In the genomic region with DNA sequence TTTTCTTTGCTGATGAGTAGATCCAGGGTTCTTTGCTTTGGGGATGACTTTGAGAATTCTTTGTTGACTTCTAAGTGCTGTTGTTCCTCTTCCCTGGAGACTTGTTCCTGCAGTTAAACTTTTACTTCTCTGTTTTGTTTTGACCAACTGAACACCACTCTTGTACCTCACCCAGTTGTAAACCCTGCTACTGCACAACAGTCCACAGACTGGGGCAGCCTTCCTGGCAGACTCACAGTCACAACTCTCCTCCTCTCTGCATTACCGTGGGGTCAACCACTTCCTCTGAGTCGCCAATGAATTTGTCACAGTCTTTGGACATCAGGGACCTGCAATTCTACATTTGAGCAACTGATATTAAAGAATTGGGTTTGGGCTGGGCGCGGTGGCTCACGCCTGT, we compare ENCODE assay signal across 20 cellular contexts. TPM values are rescaled to one million over a fixed set of nuclear protein-coding genes. Genes with fewer than 3 reads are reported as not detected.
DNase-seq lines count a peak whose midpoint lies in the region; ATAC-seq, FAIRE-seq and TF ChIP-seq lines count a peak whose summit lies in the region.
"Had no signal": no experiment of that assay in that cellular context is flagged by ENCODE, and none has a peak within 500 bp of the region (broad histone marks: within the 10 kb centered on the region; RNA-seq: fewer than 3 reads in every experiment).

No MANE protein-coding gene starts in this region.

- H3K27me3 Mint-ChIP-seq in MCF 10A (ENCODE audit: insufficient read depth, unreplicated experiment) (no peaks in the 10 kb centered on the region), type B pancreatic cell (peaks cover 43% of the 10 kb centered on the region)

- H3K9ac ChIP-seq in mammary epithelial cell (ENCODE audit: insufficient read depth, low read length) (no peak overlapping the region), OCI-LY3 (ENCODE audit: low read length) (no peak overlapping the region), kidney (ENCODE audit: low read length in 2 of 2) (no peak overlapping the region)

- H3K9me3 ChIP-seq in mammary epithelial cell (replicated peaks; ENCODE audit: insufficient read depth, low read length) (no peaks in the 10 kb centered on the region), OCI-LY3 (ENCODE audit: insufficient read depth, low read length) (no peaks in the 10 kb centered on the region), kidney (ENCODE audit: control insufficient read depth in 1 of 2, low read length in 2 of 2) (no peaks in the 10 kb centered on the region), upper lobe of left lung (no peaks in the 10 kb centered on the region)
- H3K9me3 ChIP-seq: gastrocnemius medialis, MG63 had no signal

- H3K27ac Mint-ChIP-seq in MCF 10A (ENCODE audit: low read depth, unreplicated experiment) (no peak overlapping the region), type B pancreatic cell (no peak overlapping the region)
- H3K27ac Mint-ChIP-seq: activated naive CD8-positive, alpha-beta T cell treated with anti-CD3 and anti-CD28 coated beads, Interleukin-2, amount 10 ng/mL, durations not matched to agents 7 days and 5 days; endodermal cell; natural killer cell; T-helper 1 cell treated with Interleukin-12 subunit alpha and Interleukin-12 subunit beta and Interleukin-4 antibody, amounts not matched to agents 30 μg/mL and 1 μg/mL, for 36 hours had no signal

- CTCF ChIA-PET in mammary epithelial cell (lab: Charles Lee; ENCODE audit: low non-redundant PET), result no interaction called here
- CTCF ChIA-PET in MCF 10A (lab: Yijun Ruan, JAX), result no interaction called here

- in situ Hi-C loops in mammary epithelial cell (cut with MboI; ENCODE audit: low sequenced_read_pairs in 2 of 2), result loop anchor here in 1 of 2 donors (25.0 kb wide), 2 partner anchors 307 to 543 kb away; no protein-coding TSS in a partner anchor

- H3K4me1 ChIP-seq in mammary epithelial cell (ENCODE audit: insufficient read depth, low read length) (peaks cover 8% of the 10 kb centered on the region), OCI-LY3 (ENCODE audit: low read length) (peaks cover 12% of the 10 kb centered on the region), kidney (ENCODE audit: control insufficient read depth in 1 of 2, insufficient read depth in 1 of 2, low read depth in 1 of 2, low read length in 2 of 2) (peaks cover 0 to 2% of the 10 kb centered on the region in 2 donors), upper lobe of left lung (peaks cover 0 to 17% (median 5%) of the 10 kb centered on the region in 4 donors)

- no peak for FAIRE-seq in kidney (lab: Jason Lieb, UNC)
- FAIRE-seq: keratinocyte had no signal

- no peaks in the 10 kb centered on the region for H3K9me3 Mint-ChIP-seq in MCF 10A (ENCODE audit: unreplicated experiment)
- no peaks in the 10 kb centered on the region for H3K9me3 Mint-ChIP-seq in type B pancreatic cell
- H3K9me3 Mint-ChIP-seq: activated naive CD8-positive, alpha-beta T cell treated with anti-CD3 and anti-CD28 coated beads, Interleukin-2, amount 10 ng/mL, durations not matched to agents 7 days and 5 days; endodermal cell; T-helper 1 cell treated with Interleukin-12 subunit alpha and Interleukin-12 subunit beta and Interleukin-4 antibody, amounts not matched to agents 30 μg/mL and 1 μg/mL, for 36 hours had no signal

- intact Hi-C loops in mammary epithelial cell (cut with micrococcal nuclease), result loop anchor here (10.0 kb wide), 1 partner anchor 461 kb away; no protein-coding TSS in a partner anchor
- intact Hi-C loops in MCF 10A (cut with micrococcal nuclease), result no loop called here
- intact Hi-C loops in kidney (cut with DNase I), result no loop called here

- peaks cover 4% of the 10 kb centered on the region for H3K79me2 ChIP-seq in mammary epithelial cell (ENCODE audit: insufficient read depth, low read length)
- H3K79me2 ChIP-seq in OCI-LY3 (ENCODE audit: low read length), result no peaks in the 10 kb centered on the region

- H3K27ac ChIP-seq in mammary epithelial cell (ENCODE audit: insufficient read depth, low read depth, low read length), result no peak overlapping the region
- peak overlapping the region; percentile 3; the same call in 1 of the 2 replicates for H3K27ac ChIP-seq in OCI-LY3 (ENCODE audit: low read length)
- peak overlapping the region in 1 of 2 donors; percentile 21 for H3K27ac ChIP-seq in kidney (ENCODE audit: low read depth in 2 of 2, low read length in 2 of 2)
- H3K27ac ChIP-seq in upper lobe of left lung, result peak overlapping the region; percentile 6 to 69 (median 44)
- H3K27ac ChIP-seq: gastrocnemius medialis had no signal

- no peak overlapping the region for H3K4me2 ChIP-seq in mammary epithelial cell (ENCODE audit: insufficient read depth, low read depth, low read length)
- peak overlapping the region; percentile 51 for H3K4me2 ChIP-seq in OCI-LY3 (ENCODE audit: low read length)

- H3K27me3 ChIP-seq in mammary epithelial cell (ENCODE audit: insufficient read depth, low read length) (no peaks in the 10 kb centered on the region), OCI-LY3 (ENCODE audit: low read depth, low read length) (no peaks in the 10 kb centered on the region), upper lobe of left lung (no peaks in the 10 kb centered on the region)
- H3K27me3 ChIP-seq: MG63 had no signal

- DNase-seq in mammary epithelial cell (peak; percentile 28), MCF 10A (ENCODE audit: unreplicated experiment) (no peak), kidney (peak; percentile 29), upper lobe of left lung (peak in 1 of 2 donors; percentile 65), type B pancreatic cell (ENCODE audit: extremely low spot score, unreplicated experiment) (no peak), HPDE6-E6E7 (ENCODE audit: extremely low spot score) (no peak), NCI-H446 (lab: John Stamatoyannopoulos, UW) (no peak)
- DNase-seq: 8988T; activated CD4-positive, alpha-beta T cell treated with anti-CD3 and anti-CD28 coated beads for 1 hour; activated naive CD8-positive, alpha-beta T cell treated with anti-CD3 and anti-CD28 coated beads, Interleukin-2, amount 10 ng/mL, durations not matched to agents 7 days and 5 days; activated T-cell treated with anti-CD3 and anti-CD28 coated beads, Interleukin-2, amount 50 U/mL, for 1 hour; Calu3; endodermal cell; gastrocnemius medialis; MG63; natural killer cell; NCI-H2171 treated with DMSO at 0.1 percent for 48 hours had no signal

- ATAC-seq in upper lobe of left lung (ENCODE audit: low FRiP score in 2 of 2), result peak; percentile 70 to 72
- ATAC-seq: gastrocnemius medialis had no signal

- dilution Hi-C loops in mammary epithelial cell (cut with HindIII; ENCODE audit: low sequenced_read_pairs), result no loop called here

- 59% methylated on average over 5 of the region's 5 CpGs for WGBS in mammary epithelial cell (ENCODE audit: low coverage, missing lambda C conversion rate)
- WGBS in upper lobe of left lung, 2 donors, result 66 to 90% methylated on average over 5 of the region's 5 CpGs

- TF ChIP-seq CTCF in mammary epithelial cell (conservative IDR thresholded peaks at IDR 0.05 in 1 of 2, IDR thresholded peaks at IDR 0.05 in 1 of 2; ENCODE audit: extremely low read depth in 1 of 2, insufficient read depth in 1 of 2, low read depth in 1 of 2, low read length in 2 of 2), result no peak
- no peak for TF ChIP-seq CTCF in MCF 10A (IDR thresholded peaks at IDR 0.05; ENCODE audit: unreplicated experiment)
- TF ChIP-seq CTCF in OCI-LY3 (IDR thresholded peaks at IDR 0.05; ENCODE audit: low read depth, low read length), result no peak
- TF ChIP-seq CTCF in kidney (IDR thresholded peaks at IDR 0.05; ENCODE audit: borderline replicate concordance, extremely low read depth, insufficient read depth), result no peak
- TF ChIP-seq CTCF in upper lobe of left lung (IDR thresholded peaks at IDR 0.05), result no peak
- TF ChIP-seq CTCF in type B pancreatic cell (conservative IDR thresholded peaks at IDR 0.05), result no peak

- H3K36me3 Mint-ChIP-seq in MCF 10A (ENCODE audit: insufficient read depth, unreplicated experiment) (no peaks in the 10 kb centered on the region), type B pancreatic cell (no peaks in the 10 kb centered on the region)
- H3K36me3 Mint-ChIP-seq: activated naive CD8-positive, alpha-beta T cell treated with anti-CD3 and anti-CD28 coated beads, Interleukin-2, amount 10 ng/mL, durations not matched to agents 7 days and 5 days had no signal

- no peak for TF ChIP-seq EP300 in upper lobe of left lung (IDR thresholded peaks at IDR 0.05)

- no peaks in the 10 kb centered on the region for H3K36me3 ChIP-seq in mammary epithelial cell (ENCODE audit: insufficient read depth, low read length)
- H3K36me3 ChIP-seq in OCI-LY3 (replicated peaks; ENCODE audit: low read depth, low read length), result no peaks in the 10 kb centered on the region
- H3K36me3 ChIP-seq in kidney (ENCODE audit: control insufficient read depth in 1 of 2, insufficient read depth in 2 of 2, low read length in 2 of 2), result no peaks in the 10 kb centered on the region
- no peaks in the 10 kb centered on the region for H3K36me3 ChIP-seq in upper lobe of left lung
- H3K36me3 ChIP-seq: gastrocnemius medialis, MG63 had no signal

- TF ChIP-seq POLR2A in upper lobe of left lung (IDR thresholded peaks at IDR 0.05), result peak in 1 of 4 donors; percentile 47

- H3K4me3 Mint-ChIP-seq in MCF 10A (ENCODE audit: unreplicated experiment) (no peak overlapping the region), type B pancreatic cell (no peak overlapping the region)
- H3K4me3 Mint-ChIP-seq: activated naive CD8-positive, alpha-beta T cell treated with anti-CD3 and anti-CD28 coated beads, Interleukin-2, amount 10 ng/mL, durations not matched to agents 7 days and 5 days; endodermal cell; natural killer cell; T-helper 1 cell treated with Interleukin-12 subunit alpha and Interleukin-12 subunit beta and Interleukin-4 antibody, amounts not matched to agents 30 μg/mL and 1 μg/mL, for 36 hours had no signal

- peaks cover 12% of the 10 kb centered on the region for H3K4me1 Mint-ChIP-seq in MCF 10A (ENCODE audit: insufficient read depth, unreplicated experiment)
- peaks cover 12% of the 10 kb centered on the region for H3K4me1 Mint-ChIP-seq in type B pancreatic cell (ENCODE audit: unreplicated experiment)

- no peak overlapping the region for H3K4me3 ChIP-seq in mammary epithelial cell (replicated peaks in 1 of 3; ENCODE audit: insufficient read depth in 1 of 3, low read depth in 2 of 3, low read length in 3 of 3)
- no peak overlapping the region for H3K4me3 ChIP-seq in OCI-LY3 (ENCODE audit: low read length)
- H3K4me3 ChIP-seq in kidney (ENCODE audit: low read length in 2 of 2), result no peak overlapping the region
- H3K4me3 ChIP-seq in upper lobe of left lung, result no peak overlapping the region
- H3K4me3 ChIP-seq: gastrocnemius medialis, MG63 had no signal

- peak overlapping the region; percentile 30 for H2AFZ ChIP-seq in mammary epithelial cell (ENCODE audit: low read depth, low read length)
- peak overlapping the region; percentile 69 for H2AFZ ChIP-seq in OCI-LY3 (ENCODE audit: low read depth, low read length)

- POLR2A ChIA-PET in MCF 10A (lab: Yijun Ruan, JAX), result no interaction called here

- H4K20me1 ChIP-seq in mammary epithelial cell (ENCODE audit: insufficient read depth, low read length) (no peaks in the 10 kb centered on the region), OCI-LY3 (ENCODE audit: insufficient read depth, low read length) (no peaks in the 10 kb centered on the region)

- BruUV-seq in mammary epithelial cell (replicated peaks; lab: Mats Ljungman, UMichigan), result no TSS peak
- BruUV-seq in MCF 10A (replicated peaks; lab: Mats Ljungman, UMichigan), result no TSS peak

RNA-seq across cellular contexts. Expression of a gene that starts 3.8 kb away (rescaled TPM):
- total RNA-seq in mammary epithelial cell (10 to 100 TPM; 20.9 to 27.5 TPM), MCF 10A (2022) (1.6 and 1.7 TPM in 2 replicates), kidney (33.9 TPM), upper lobe of left lung (10 to 100 TPM; 21.8 to 58.6 (median 25.3) TPM), type B pancreatic cell (ENCODE audit: low replicate concordance) (21.7 and 42.1 TPM in 2 replicates)
- polyA plus RNA-seq in mammary epithelial cell (6.4 TPM), kidney (ENCODE audit: insufficient read depth, low read depth, low replicate concordance) (12.9 TPM)
- 38.8 TPM for polyA minus RNA-seq in mammary epithelial cell

Comparison
In these comparisons a context has a peak if more than half of its experiments do, and no peak if none do; other contexts are left out.
1. DNase-seq: peak in mammary epithelial cell (single experiment) and kidney (single experiment); none in MCF 10A (single experiment), type B pancreatic cell (single experiment), HPDE6-E6E7 (single experiment) and NCI-H446 (0 of 2).